1 cellular context compared by ENCODE assay signal in the genomic region with DNA sequence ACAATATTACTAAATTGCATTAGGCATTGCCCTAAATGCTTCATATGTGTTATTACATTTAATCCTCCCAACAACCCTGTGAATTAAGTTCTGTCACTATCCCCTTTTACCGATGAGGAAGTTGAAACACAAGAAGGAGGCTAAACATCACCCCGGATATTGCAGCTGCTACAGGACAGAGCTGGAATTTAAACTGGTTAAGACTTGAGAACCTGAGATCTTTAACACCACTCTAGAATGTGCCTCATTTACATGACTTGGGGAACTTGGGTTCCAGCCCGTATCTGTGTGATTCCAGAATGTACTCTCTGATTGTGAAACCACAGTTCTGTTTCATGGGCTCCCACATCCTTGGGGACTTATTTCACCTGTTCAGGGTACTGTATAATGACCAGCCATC.
TF ChIP-seq lines count a peak whose summit lies in the region.

No MANE protein-coding gene starts in this region.

TF ChIP-seq in GM23338, 12 proteins besides CTCF, POLR2A, EP300 and RAD21 (continued from another document):
- TF ChIP-seq ZNF462 (CRISPR knock-in tag; IDR thresholded peaks at IDR 0.05) (no peak), EZH2 (IDR thresholded peaks at IDR 0.05; ENCODE audit: low read depth, unreplicated experiment) (no peak), CREB1 (CRISPR knock-in tag; IDR thresholded peaks at IDR 0.05; ENCODE audit: low read depth) (no peak), EZH2phosphoT487 (IDR thresholded peaks at IDR 0.05; ENCODE audit: unreplicated experiment) (no peak), JUNB (IDR thresholded peaks at IDR 0.05; ENCODE audit: unreplicated experiment) (no peak), ZNF331 (CRISPR knock-in tag; IDR thresholded peaks at IDR 0.05; ENCODE audit: low read depth) (no peak)
